16 cellular contexts compared by ENCODE assay signal in the genomic region with DNA sequence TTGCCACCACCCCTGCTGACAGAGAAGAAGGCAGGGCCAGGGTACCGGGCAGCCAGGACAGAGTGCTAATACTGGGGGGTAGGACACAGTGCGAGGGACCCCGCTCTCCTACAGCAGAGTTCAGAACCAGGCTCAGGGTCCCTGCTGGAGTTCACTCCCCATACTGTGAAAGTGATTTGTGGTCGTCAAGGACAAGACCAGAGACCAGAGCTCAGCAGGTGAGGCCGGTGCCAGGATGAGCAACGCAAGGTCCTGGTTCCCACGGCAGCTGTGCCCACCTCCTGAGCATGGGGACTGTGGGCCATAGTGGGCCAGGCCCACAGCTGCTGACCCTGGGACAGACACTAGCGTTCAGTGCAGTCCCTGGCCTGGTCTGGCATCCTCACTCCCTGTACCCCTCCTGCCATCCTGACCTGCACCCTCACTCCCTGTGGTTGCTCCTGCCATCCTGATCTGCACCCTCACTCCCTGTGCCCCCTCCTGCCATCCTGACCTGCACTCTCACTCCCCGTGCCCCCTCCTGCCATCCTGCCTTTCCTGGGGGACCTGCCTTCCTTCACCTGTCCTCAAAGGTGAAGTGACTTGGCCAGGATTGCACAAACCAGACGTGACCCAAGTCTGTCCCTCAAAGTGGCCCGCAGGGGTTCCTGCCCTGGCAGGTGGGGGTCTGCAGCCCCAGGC. TPM values are rescaled to one million over a fixed set of nuclear protein-coding genes. Genes with fewer than 3 reads are reported as not detected.
DNase-seq lines count a peak whose midpoint lies in the region; ATAC-seq, FAIRE-seq and TF ChIP-seq lines count a peak whose summit lies in the region.
"Had no signal": no experiment of that assay in that cellular context is flagged by ENCODE, and none has a peak within 500 bp of the region (broad histone marks: within the 10 kb centered on the region; RNA-seq: fewer than 3 reads in every experiment).

No MANE protein-coding gene starts in this region.

- peak overlapping the region in 8 of 11 experiments; percentile 17 to 81 (median 70); a peak in 12 of 22 replicates for H3K4me2 ChIP-seq in BLaER1 treated with 17β-estradiol and CSF1 and Interleukin-3, amounts not matched to agents 10 nM and 100 nM
- H3K4me2 ChIP-seq in PC-9 = no peak overlapping the region

- peak; percentile 28 for FAIRE-seq in HTR-8/SVneo (lab: Jason Lieb, UNC)

- DNase-seq in HTR-8/SVneo (ENCODE audit: insufficient read length, low spot score) = no peak
- peak; percentile 5 to 28 (median 27) for DNase-seq in right cardiac atrium
- peak; percentile 61 for DNase-seq in spleen
- DNase-seq in PC-9 = no peak
- DNase-seq in GM13976 (ENCODE audit: low spot score) = no peak
- DNase-seq in substantia nigra (lab: John Stamatoyannopoulos, UW) = no peak
- DNase-seq: DMS153, EL, IMR-90, MV-4-11, NCI-H1436, NCI-H2029 treated with DMSO at 0.1 percent for 48 hours, NCI-H510A had no signal

- POLR2A ChIA-PET in PC-9 (lab: Charles Lee; ENCODE audit: unreplicated experiment) = no interaction called here

- H3K9ac ChIP-seq in BLaER1 treated with 17β-estradiol and CSF1 and Interleukin-3, amounts not matched to agents 10 nM and 100 nM = peak overlapping the region in 2 of 11 experiments; percentile 2 to 33; a peak in 3 of 22 replicates

- H3K4me1 ChIP-seq in BLaER1 treated with 17β-estradiol and CSF1 and Interleukin-3, amounts not matched to agents 10 nM and 100 nM = peaks cover 43 to 80% (median 70%) of the 10 kb centered on the region in 10 experiments
- H3K4me1 ChIP-seq in right cardiac atrium (ENCODE audit: control insufficient read depth, insufficient read depth, low read length) = no peaks in the 10 kb centered on the region
- H3K4me1 ChIP-seq in spleen = peaks cover 2 to 54% (median 16%) of the 10 kb centered on the region in 6 donors
- H3K4me1 ChIP-seq in PC-9 (replicated peaks; ENCODE audit: insufficient read depth) = peaks cover 13% of the 10 kb centered on the region

- in situ Hi-C loops in GM13976 (cut with MboI; ENCODE audit: low sequenced_read_pairs, unreplicated experiment) = no loop called here

- peak overlapping the region in 2 of 11 experiments; percentile 18 to 41; a peak in 4 of 22 replicates for H3K27ac ChIP-seq in BLaER1 treated with 17β-estradiol and CSF1 and Interleukin-3, amounts not matched to agents 10 nM and 100 nM
- no peak overlapping the region for H3K27ac ChIP-seq in right cardiac atrium (ENCODE audit: low read length)
- H3K27ac ChIP-seq in spleen = peak overlapping the region in 2 of 8 donors; percentile 3 to 5
- no peak overlapping the region for H3K27ac ChIP-seq in PC-9
- H3K27ac ChIP-seq in substantia nigra (ENCODE audit: low read depth, low read length, poor library complexity, severe bottlenecking) = no peak overlapping the region

- H2AFZ ChIP-seq in PC-9 = no peak overlapping the region

- TF ChIP-seq CTCF in spleen (IDR thresholded peaks at IDR 0.05 in 8 of 11, conservative IDR thresholded peaks at IDR 0.05 in 3 of 11) (no peak), PC-9 (conservative IDR thresholded peaks at IDR 0.05) (no peak), GM13976 (IDR thresholded peaks at IDR 0.05; ENCODE audit: borderline replicate concordance, control extremely low read depth, extremely low read depth, insufficient read depth, missing control alignments) (no peak)

- 92% methylated on average over 11 of the region's 11 CpGs for WGBS in right cardiac atrium
- WGBS in spleen, 5 donors = 80 to 91% (median 90%) methylated on average over 5 to 11 of the region's 11 CpGs

- intact Hi-C loops in right cardiac atrium (cut with DNase I) (no loop called here), spleen (cut with DNase I; ENCODE audit: low total_unique reads) (no loop called here), PC-9 (cut with micrococcal nuclease; ENCODE audit: unreplicated experiment) (no loop called here)

- no peaks in the 10 kb centered on the region for H3K9me2 ChIP-seq in PC-9 (ENCODE audit: insufficient read depth)

- no TSS peak for BruUV-seq in PC-9 (replicated peaks; lab: Mats Ljungman, UMichigan)

- no peak overlapping the region for H3K4me3 ChIP-seq in BLaER1 treated with 17β-estradiol and CSF1 and Interleukin-3, amounts not matched to agents 10 nM and 100 nM
- no peak overlapping the region for H3K4me3 ChIP-seq in right cardiac atrium (ENCODE audit: low read length)
- no peak overlapping the region for H3K4me3 ChIP-seq in spleen
- H3K4me3 ChIP-seq in PC-9 = no peak overlapping the region

- no peaks in the 10 kb centered on the region for H3K79me2 ChIP-seq in PC-9 (ENCODE audit: low read depth)

- no peak for TF ChIP-seq POLR2A in spleen (IDR thresholded peaks at IDR 0.05)

- peaks cover 0 to 75% (median 69%) of the 10 kb centered on the region in 11 experiments; a peak in 21 of 22 replicates for H3K36me3 ChIP-seq in BLaER1 treated with 17β-estradiol and CSF1 and Interleukin-3, amounts not matched to agents 10 nM and 100 nM
- H3K36me3 ChIP-seq in spleen (peaks cover 0 to 70% (median 68%) of the 10 kb centered on the region in 6 donors), PC-9 (ENCODE audit: low read depth) (no peaks in the 10 kb centered on the region)

- CTCF ChIA-PET in PC-9 (lab: Charles Lee) = no interaction called here

- peaks cover 0 to 62% (median 8%) of the 10 kb centered on the region in 11 experiments; a peak in 13 of 22 replicates for H4K20me1 ChIP-seq in BLaER1 treated with 17β-estradiol and CSF1 and Interleukin-3, amounts not matched to agents 10 nM and 100 nM
- no peaks in the 10 kb centered on the region for H4K20me1 ChIP-seq in PC-9 (ENCODE audit: insufficient read depth)

- no peaks in the 10 kb centered on the region for H3K9me3 ChIP-seq in BLaER1 treated with 17β-estradiol and CSF1 and Interleukin-3, amounts not matched to agents 10 nM and 100 nM (replicated peaks in 1 of 11)
- no peaks in the 10 kb centered on the region for H3K9me3 ChIP-seq in right cardiac atrium (ENCODE audit: control insufficient read depth, low read length)
- H3K9me3 ChIP-seq in spleen = no peaks in the 10 kb centered on the region
- no peaks in the 10 kb centered on the region for H3K9me3 ChIP-seq in PC-9 (ENCODE audit: insufficient read depth, low read depth)

- peaks cover 0 to 9% (median 0%) of the 10 kb centered on the region in 11 experiments; a peak in 2 of 22 replicates for H3K27me3 ChIP-seq in BLaER1 treated with 17β-estradiol and CSF1 and Interleukin-3, amounts not matched to agents 10 nM and 100 nM
- H3K27me3 ChIP-seq in right cardiac atrium (ENCODE audit: control insufficient read depth, insufficient read depth) (no peaks in the 10 kb centered on the region), spleen (replicated peaks in 1 of 7) (no peaks in the 10 kb centered on the region), PC-9 (ENCODE audit: insufficient read depth, low read depth) (no peaks in the 10 kb centered on the region)

- no peak for ATAC-seq in right cardiac atrium
- ATAC-seq: HCT116 had no signal

- H3F3A ChIP-seq in PC-9 (ENCODE audit: insufficient read depth, low read depth) = peaks cover 10% of the 10 kb centered on the region

RNA-seq across cellular contexts. Expression of gene PTTG1IP, which starts 13.8 kb away (rescaled TPM):
- total RNA-seq in right cardiac atrium (100 to 1,000 TPM; 192 to 206 (median 197) TPM), spleen (100 to 1,000 TPM; 121 to 189 (median 165) TPM), PC-9 (2021) (162 and 174 TPM in 2 replicates)
- polyA plus RNA-seq in right cardiac atrium (172 TPM), spleen (10 to 100 TPM; 57.6 to 69.3 (median 64.9) TPM)

RNA-seq across cellular contexts. Expression of gene ITGB2, which starts 33.4 kb away (rescaled TPM):
- total RNA-seq in right cardiac atrium (10 to 100 TPM; 19.1 to 46.5 (median 33.7) TPM), spleen (100 to 1,000 TPM; 285 to 754 (median 415) TPM), PC-9 (2021) (3.6 and 6.0 TPM in 2 replicates)
- polyA plus RNA-seq in right cardiac atrium (11.9 TPM), spleen (100 to 1,000 TPM in 2 of 3 donors, 10 to 100 TPM in 1; 92.1 to 332 (median 250) TPM)
- total RNA-seq: IMR-90 had no signal
- polyA plus RNA-seq: BJ had no signal

RNA-seq across cellular contexts. Expression of gene SLX9, which starts 52.6 kb away (rescaled TPM):
- total RNA-seq in right cardiac atrium (10 to 100 TPM; 19.2 to 26.5 (median 24.1) TPM), spleen (10 to 100 TPM in 6 of 7 donors, 1 to 10 TPM in 1; 6.1 to 30.6 (median 26.4) TPM), PC-9 (2021) (22.8 and 30.4 TPM in 2 replicates)
- polyA plus RNA-seq in right cardiac atrium (25.1 TPM), spleen (10 to 100 TPM; 16.4 to 35.4 (median 28.5) TPM)

Comparison
In these comparisons a context has a peak if more than half of its experiments do, and no peak if none do; other contexts are left out.
1. DNase-seq: peak in right cardiac atrium (3 of 3) and spleen (single experiment); none in HTR-8/SVneo (single experiment), PC-9 (0 of 2), GM13976 (single experiment) and substantia nigra (0 of 49).
2. RNA of gene ITGB2, which starts 33.4 kb away (total RNA-seq): 285 to 754 TPM in spleen; 19.1 to 46.5 TPM in right cardiac atrium and 3.6 to 6.0 TPM in PC-9; every median in the first group is over 4 times any median in the second.